30 cellular contexts compared by ENCODE assay signal in genomic region chr21:45182958-45183357, GRCh38.
"Had no signal": no experiment of that assay in that cellular context is flagged by ENCODE, and none has a peak within 500 bp of the region (broad histone marks: within the 10 kb centered on the region; RNA-seq: fewer than 3 reads in every experiment).

No MANE protein-coding gene starts in this region.

- H3K4me3 ChIP-seq: adrenal gland, body of pancreas, gastrocnemius medialis, heart left ventricle had no signal

- DNase-seq: activated CD4-positive, alpha-beta memory T cell treated with anti-CD3 and anti-CD28 coated beads for 36 hours; activated CD4-positive, alpha-beta T cell treated with anti-CD3 and anti-CD28 coated beads for 36 hours; activated CD4-positive, alpha-beta T cell treated with anti-CD3 and anti-CD28 coated beads, Interleukin-2, amount 10 ng/mL, durations not matched to agents 24 days and 14 days; activated CD4-positive, CD25-positive, alpha-beta regulatory T cell; activated CD4-positive, CD25-positive, alpha-beta regulatory T cell treated with anti-CD3 and anti-CD28 coated beads, Interleukin-2, amount 50 U/mL, for 72 hours; activated CD8-positive, alpha-beta memory T cell treated with anti-CD3 and anti-CD28 coated beads, Interleukin-2, amount 10 ng/mL, durations not matched to agents 7 days and 5 days; activated CD8-positive, alpha-beta memory T cell treated with anti-CD3 and anti-CD28 coated beads, Interleukin-2, amount 50 U/mL, for 4 hours; activated CD8-positive, alpha-beta T cell treated with anti-CD3 and anti-CD28 coated beads, Interleukin-2, amount 10 ng/mL, durations not matched to agents 7 days and 5 days; activated effector memory CD4-positive, alpha-beta T cell treated with anti-CD3 and anti-CD28 coated beads, Interleukin-2, amount 50 U/mL, for 16 hours; activated naive CD4-positive, alpha-beta T cell treated with anti-CD3 and anti-CD28 coated beads for 36 hours; activated naive CD8-positive, alpha-beta T cell treated with anti-CD3 and anti-CD28 coated beads for 36 hours; activated naive CD8-positive, alpha-beta T cell treated with anti-CD3 and anti-CD28 coated beads, Interleukin-2, amount 50 U/mL, for 24 hours; activated T-cell treated with anti-CD3 and anti-CD28 coated beads, Interleukin-2, amount 50 U/mL, for 1 hour; activated T-cell treated with anti-CD3 and anti-CD28 coated beads, Interleukin-2, amount 50 U/mL, for 48 hours; adrenal gland; amygdala; aorta; body of pancreas; caudate nucleus; cortex of kidney; effector CD8-positive, alpha-beta T cell; foreskin keratinocyte; gastrocnemius medialis; glutamatergic neuron; heart left ventricle; T1000 had no signal

- H3K4me3 Mint-ChIP-seq: activated CD4-positive, alpha-beta memory T cell treated with anti-CD3 and anti-CD28 coated beads for 36 hours; activated CD4-positive, alpha-beta T cell treated with anti-CD3 and anti-CD28 coated beads for 36 hours; activated CD4-positive, alpha-beta T cell treated with anti-CD3 and anti-CD28 coated beads, Interleukin-2, amount 10 ng/mL, durations not matched to agents 24 days and 14 days; activated CD8-positive, alpha-beta memory T cell treated with anti-CD3 and anti-CD28 coated beads, Interleukin-2, amount 10 ng/mL, durations not matched to agents 7 days and 5 days; activated CD8-positive, alpha-beta T cell treated with anti-CD3 and anti-CD28 coated beads, Interleukin-2, amount 10 ng/mL, durations not matched to agents 7 days and 5 days; activated naive CD4-positive, alpha-beta T cell treated with anti-CD3 and anti-CD28 coated beads for 36 hours; activated naive CD4-positive, alpha-beta T cell treated with anti-CD3 and anti-CD28 coated beads, Interleukin-2, amount 50 U/mL, for 24 hours; activated naive CD8-positive, alpha-beta T cell treated with anti-CD3 and anti-CD28 coated beads for 36 hours; activated naive CD8-positive, alpha-beta T cell treated with anti-CD3 and anti-CD28 coated beads, Interleukin-2, amount 50 U/mL, for 24 hours; activated T-helper 1 cell treated with anti-CD3 and anti-CD28 coated beads, Interleukin-12 subunit alpha, Interleukin-12 subunit beta, Interleukin-2, Interleukin-4 antibody, amounts not matched to agents 30 ng/mL and 10 ng/mL and 1 ng/mL, durations not matched to agents 14 hours and 24 hours and 36 hours had no signal

- H3K4me1 Mint-ChIP-seq: activated CD4-positive, alpha-beta T cell treated with anti-CD3 and anti-CD28 coated beads for 36 hours; activated CD4-positive, alpha-beta T cell treated with anti-CD3 and anti-CD28 coated beads, Interleukin-2, amount 10 ng/mL, durations not matched to agents 24 days and 14 days; activated CD8-positive, alpha-beta memory T cell treated with anti-CD3 and anti-CD28 coated beads, Interleukin-2, amount 10 ng/mL, durations not matched to agents 7 days and 5 days; activated naive CD4-positive, alpha-beta T cell treated with anti-CD3 and anti-CD28 coated beads, Interleukin-2, amount 50 U/mL, for 24 hours; activated naive CD8-positive, alpha-beta T cell treated with anti-CD3 and anti-CD28 coated beads for 36 hours; activated naive CD8-positive, alpha-beta T cell treated with anti-CD3 and anti-CD28 coated beads, Interleukin-2, amount 50 U/mL, for 24 hours had no signal

- H3K4me1 ChIP-seq: adrenal gland, body of pancreas, foreskin keratinocyte, gastrocnemius medialis, heart left ventricle had no signal

- H3K27me3 Mint-ChIP-seq: activated CD4-positive, alpha-beta memory T cell treated with anti-CD3 and anti-CD28 coated beads for 36 hours; activated CD4-positive, alpha-beta T cell treated with anti-CD3 and anti-CD28 coated beads for 36 hours; activated CD4-positive, alpha-beta T cell treated with anti-CD3 and anti-CD28 coated beads, Interleukin-2, amount 10 ng/mL, durations not matched to agents 24 days and 14 days; activated CD8-positive, alpha-beta memory T cell treated with anti-CD3 and anti-CD28 coated beads, Interleukin-2, amount 10 ng/mL, durations not matched to agents 7 days and 5 days; activated naive CD4-positive, alpha-beta T cell treated with anti-CD3 and anti-CD28 coated beads, Interleukin-2, amount 50 U/mL, for 24 hours; activated naive CD8-positive, alpha-beta T cell treated with anti-CD3 and anti-CD28 coated beads for 36 hours; activated naive CD8-positive, alpha-beta T cell treated with anti-CD3 and anti-CD28 coated beads, Interleukin-2, amount 50 U/mL, for 24 hours had no signal

- ATAC-seq: activated CD4-positive, alpha-beta T cell treated with anti-CD3 and anti-CD28 coated beads for 36 hours; activated CD8-positive, alpha-beta memory T cell treated with anti-CD3 and anti-CD28 coated beads, Interleukin-2, amount 10 ng/mL, durations not matched to agents 7 days and 5 days; activated CD8-positive, alpha-beta T cell treated with anti-CD3 and anti-CD28 coated beads, Interleukin-2, amount 10 ng/mL, durations not matched to agents 7 days and 5 days; activated naive CD8-positive, alpha-beta T cell treated with anti-CD3 and anti-CD28 coated beads, Interleukin-2, amount 50 U/mL, for 24 hours; body of pancreas; esophagus mucosa; foreskin keratinocyte; gastrocnemius medialis had no signal

- H3K27me3 ChIP-seq: adrenal gland, body of pancreas, foreskin keratinocyte, gastrocnemius medialis, heart left ventricle had no signal

- H3K27ac ChIP-seq: adrenal gland, body of pancreas, foreskin keratinocyte, gastrocnemius medialis, heart left ventricle had no signal

- H3K27ac Mint-ChIP-seq: activated CD4-positive, alpha-beta memory T cell treated with anti-CD3 and anti-CD28 coated beads for 36 hours; activated CD4-positive, alpha-beta T cell treated with anti-CD3 and anti-CD28 coated beads, Interleukin-2, amount 10 ng/mL, durations not matched to agents 24 days and 14 days; activated CD8-positive, alpha-beta memory T cell treated with anti-CD3 and anti-CD28 coated beads, Interleukin-2, amount 10 ng/mL, durations not matched to agents 7 days and 5 days; activated CD8-positive, alpha-beta T cell treated with anti-CD3 and anti-CD28 coated beads, Interleukin-2, amount 10 ng/mL, durations not matched to agents 7 days and 5 days; activated naive CD4-positive, alpha-beta T cell treated with anti-CD3 and anti-CD28 coated beads for 36 hours; activated naive CD4-positive, alpha-beta T cell treated with anti-CD3 and anti-CD28 coated beads, Interleukin-2, amount 50 U/mL, for 24 hours; activated naive CD8-positive, alpha-beta T cell treated with anti-CD3 and anti-CD28 coated beads for 36 hours; activated naive CD8-positive, alpha-beta T cell treated with anti-CD3 and anti-CD28 coated beads, Interleukin-2, amount 50 U/mL, for 24 hours; activated T-helper 1 cell treated with anti-CD3 and anti-CD28 coated beads, Interleukin-12 subunit alpha, Interleukin-12 subunit beta, Interleukin-2, Interleukin-4 antibody, amounts not matched to agents 30 ng/mL and 10 ng/mL and 1 ng/mL, durations not matched to agents 14 hours and 24 hours and 36 hours; activated T-helper 2 cell treated with anti-CD3 and anti-CD28 coated beads, Interferon-gamma antibody, Interleukin-2, Interleukin-4, amounts not matched to agents 10 μg/mL and 5 μg/mL and 100 μg/mL, durations not matched to agents 14 hours and 24 hours and 36 hours had no signal
